Comparison of ENCODE assay signal across 1 cellular context in the genomic region with DNA sequence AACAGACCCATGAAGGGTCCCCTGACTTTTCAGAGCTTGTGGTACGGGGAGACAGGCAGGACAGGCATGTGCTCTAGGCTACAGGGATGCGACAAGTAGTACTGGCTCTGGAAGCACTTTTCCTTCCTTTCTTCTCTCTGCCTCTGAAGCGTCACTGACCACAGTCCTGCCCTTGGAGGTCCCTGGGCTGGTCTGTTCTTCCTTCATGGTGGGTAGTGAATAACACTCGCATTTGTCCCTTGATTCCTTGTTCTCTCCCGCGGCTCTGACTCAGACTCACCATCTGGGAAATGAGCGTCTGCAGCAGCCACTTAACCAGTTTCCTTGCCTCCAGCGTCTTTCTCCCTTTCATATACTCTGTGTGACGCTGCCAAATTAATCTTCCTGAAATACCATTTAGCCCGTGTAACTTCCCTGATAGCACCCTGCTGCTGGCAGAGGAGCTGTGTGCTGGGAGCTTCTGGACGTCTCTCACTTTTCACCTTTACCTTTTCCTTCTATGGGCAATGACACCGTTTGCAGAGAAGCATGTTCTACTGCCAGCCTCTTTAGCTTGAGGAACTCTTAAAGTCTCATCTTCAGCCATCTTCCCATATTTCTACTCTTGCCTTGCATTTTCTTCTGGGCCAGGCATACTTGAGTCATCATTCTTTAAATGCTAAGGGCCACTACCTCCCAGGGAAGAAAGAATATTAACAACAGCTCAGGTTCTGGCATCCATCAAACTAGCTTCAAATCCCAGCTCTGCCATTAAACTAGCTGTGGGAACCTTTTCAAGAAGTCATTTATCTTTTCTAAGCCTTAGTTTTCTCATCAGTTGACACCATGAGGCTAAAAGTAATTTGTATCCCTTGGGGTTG.
TF ChIP-seq lines count a peak whose summit lies in the region.

No MANE protein-coding gene starts in this region.

TF ChIP-seq in HEK293, 187 proteins besides CTCF, POLR2A, EP300 and RAD21 (continued from another document and continues in another):
- TF ChIP-seq, protein P1, sequence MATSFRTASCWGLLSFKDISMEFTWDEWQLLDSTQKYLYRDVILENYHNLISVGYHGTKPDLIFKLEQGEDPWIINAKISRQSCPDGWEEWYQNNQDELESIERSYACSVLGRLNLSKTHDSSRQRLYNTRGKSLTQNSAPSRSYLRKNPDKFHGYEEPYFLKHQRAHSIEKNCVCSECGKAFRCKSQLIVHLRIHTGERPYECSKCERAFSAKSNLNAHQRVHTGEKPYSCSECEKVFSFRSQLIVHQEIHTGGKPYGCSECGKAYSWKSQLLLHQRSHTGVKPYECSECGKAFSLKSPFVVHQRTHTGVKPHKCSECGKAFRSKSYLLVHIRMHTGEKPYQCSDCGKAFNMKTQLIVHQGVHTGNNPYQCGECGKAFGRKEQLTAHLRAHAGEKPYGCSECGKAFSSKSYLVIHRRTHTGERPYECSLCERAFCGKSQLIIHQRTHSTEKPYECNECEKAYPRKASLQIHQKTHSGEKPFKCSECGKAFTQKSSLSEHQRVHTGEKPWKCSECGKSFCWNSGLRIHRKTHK (tag by site-specific recombination; IDR thresholded peaks at IDR 0.05): no peak
- TF ChIP-seq, protein P2, sequence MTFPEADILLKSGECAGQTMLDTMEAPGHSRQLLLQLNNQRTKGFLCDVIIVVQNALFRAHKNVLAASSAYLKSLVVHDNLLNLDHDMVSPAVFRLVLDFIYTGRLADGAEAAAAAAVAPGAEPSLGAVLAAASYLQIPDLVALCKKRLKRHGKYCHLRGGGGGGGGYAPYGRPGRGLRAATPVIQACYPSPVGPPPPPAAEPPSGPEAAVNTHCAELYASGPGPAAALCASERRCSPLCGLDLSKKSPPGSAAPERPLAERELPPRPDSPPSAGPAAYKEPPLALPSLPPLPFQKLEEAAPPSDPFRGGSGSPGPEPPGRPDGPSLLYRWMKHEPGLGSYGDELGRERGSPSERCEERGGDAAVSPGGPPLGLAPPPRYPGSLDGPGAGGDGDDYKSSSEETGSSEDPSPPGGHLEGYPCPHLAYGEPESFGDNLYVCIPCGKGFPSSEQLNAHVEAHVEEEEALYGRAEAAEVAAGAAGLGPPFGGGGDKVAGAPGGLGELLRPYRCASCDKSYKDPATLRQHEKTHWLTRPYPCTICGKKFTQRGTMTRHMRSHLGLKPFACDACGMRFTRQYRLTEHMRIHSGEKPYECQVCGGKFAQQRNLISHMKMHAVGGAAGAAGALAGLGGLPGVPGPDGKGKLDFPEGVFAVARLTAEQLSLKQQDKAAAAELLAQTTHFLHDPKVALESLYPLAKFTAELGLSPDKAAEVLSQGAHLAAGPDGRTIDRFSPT (tag by site-specific recombination; IDR thresholded peaks at IDR 0.05): no peak
- TF ChIP-seq ZFP37 (tag by site-specific recombination; IDR thresholded peaks at IDR 0.05) (peak; percentile 40; the same call in 1 of the 2 replicates), ZNF585B (tag by site-specific recombination; IDR thresholded peaks at IDR 0.05) (no peak), ZNF174 (tag by site-specific recombination; IDR thresholded peaks at IDR 0.05) (no peak), PRDM1 (tag by site-specific recombination; IDR thresholded peaks at IDR 0.05) (peak; percentile 76), BCL11B (tag by site-specific recombination; IDR thresholded peaks at IDR 0.05; ENCODE audit: low read depth) (no peak), HOXD13 (CRISPR knock-in tag; IDR thresholded peaks at IDR 0.05; ENCODE audit: borderline replicate concordance) (no peak), ZBTB1 (tag by site-specific recombination; IDR thresholded peaks at IDR 0.05) (no peak), BCL11A (tag by site-specific recombination; IDR thresholded peaks at IDR 0.05; ENCODE audit: low read depth) (no peak), FEZF1 (tag by site-specific recombination; IDR thresholded peaks at IDR 0.05) (peak; percentile 88), ZNF274 (IDR thresholded peaks at IDR 0.05; ENCODE audit: low read length) (no peak), ZNF274 (tag by site-specific recombination; IDR thresholded peaks at IDR 0.05; ENCODE audit: borderline replicate concordance) (no peak), IKZF3 (tag by site-specific recombination; IDR thresholded peaks at IDR 0.05) (no peak), SP7 (tag by site-specific recombination; IDR thresholded peaks at IDR 0.05) (no peak), ZNF501 (tag by site-specific recombination; IDR thresholded peaks at IDR 0.05) (no peak), ZNF302 (tag by site-specific recombination; IDR thresholded peaks at IDR 0.05; ENCODE audit: low read depth) (no peak), SCRT1 (tag by site-specific recombination; IDR thresholded peaks at IDR 0.05; ENCODE audit: borderline replicate concordance) (peak; percentile 60; the same call in 1 of the 2 replicates), ZNF629 (tag by site-specific recombination; IDR thresholded peaks at IDR 0.05) (0 out of 2 replicates have a peak, but pooled peaks have one; percentile 29), ZNF266 (tag by site-specific recombination; IDR thresholded peaks at IDR 0.05; ENCODE audit: low read depth) (no peak), ZNF23 (tag by site-specific recombination; IDR thresholded peaks at IDR 0.05; ENCODE audit: borderline replicate concordance) (no peak), ZNF600 (tag by site-specific recombination; IDR thresholded peaks at IDR 0.05) (peak; percentile 36; the same call in 1 of the 2 replicates), ZNF391 (tag by site-specific recombination; IDR thresholded peaks at IDR 0.05; ENCODE audit: borderline replicate concordance, low read depth) (no peak), ZNF544 (tag by site-specific recombination; IDR thresholded peaks at IDR 0.05) (no peak), ZSCAN23 (tag by site-specific recombination; IDR thresholded peaks at IDR 0.05) (no peak), ZFP41 (tag by site-specific recombination; IDR thresholded peaks at IDR 0.05; ENCODE audit: borderline replicate concordance) (no peak), ZNF19 (tag by site-specific recombination; IDR thresholded peaks at IDR 0.05; ENCODE audit: low read depth) (no peak), ZBTB7A (tag by site-specific recombination; IDR thresholded peaks at IDR 0.05; ENCODE audit: low read depth) (no peak), GFI1B (tag by site-specific recombination; IDR thresholded peaks at IDR 0.05) (no peak)
- TF ChIP-seq, protein P3, sequence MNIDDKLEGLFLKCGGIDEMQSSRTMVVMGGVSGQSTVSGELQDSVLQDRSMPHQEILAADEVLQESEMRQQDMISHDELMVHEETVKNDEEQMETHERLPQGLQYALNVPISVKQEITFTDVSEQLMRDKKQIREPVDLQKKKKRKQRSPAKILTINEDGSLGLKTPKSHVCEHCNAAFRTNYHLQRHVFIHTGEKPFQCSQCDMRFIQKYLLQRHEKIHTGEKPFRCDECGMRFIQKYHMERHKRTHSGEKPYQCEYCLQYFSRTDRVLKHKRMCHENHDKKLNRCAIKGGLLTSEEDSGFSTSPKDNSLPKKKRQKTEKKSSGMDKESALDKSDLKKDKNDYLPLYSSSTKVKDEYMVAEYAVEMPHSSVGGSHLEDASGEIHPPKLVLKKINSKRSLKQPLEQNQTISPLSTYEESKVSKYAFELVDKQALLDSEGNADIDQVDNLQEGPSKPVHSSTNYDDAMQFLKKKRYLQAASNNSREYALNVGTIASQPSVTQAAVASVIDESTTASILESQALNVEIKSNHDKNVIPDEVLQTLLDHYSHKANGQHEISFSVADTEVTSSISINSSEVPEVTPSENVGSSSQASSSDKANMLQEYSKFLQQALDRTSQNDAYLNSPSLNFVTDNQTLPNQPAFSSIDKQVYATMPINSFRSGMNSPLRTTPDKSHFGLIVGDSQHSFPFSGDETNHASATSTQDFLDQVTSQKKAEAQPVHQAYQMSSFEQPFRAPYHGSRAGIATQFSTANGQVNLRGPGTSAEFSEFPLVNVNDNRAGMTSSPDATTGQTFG (tag by site-specific recombination; IDR thresholded peaks at IDR 0.05; ENCODE audit: borderline replicate concordance): no peak
- TF ChIP-seq, protein P4, sequence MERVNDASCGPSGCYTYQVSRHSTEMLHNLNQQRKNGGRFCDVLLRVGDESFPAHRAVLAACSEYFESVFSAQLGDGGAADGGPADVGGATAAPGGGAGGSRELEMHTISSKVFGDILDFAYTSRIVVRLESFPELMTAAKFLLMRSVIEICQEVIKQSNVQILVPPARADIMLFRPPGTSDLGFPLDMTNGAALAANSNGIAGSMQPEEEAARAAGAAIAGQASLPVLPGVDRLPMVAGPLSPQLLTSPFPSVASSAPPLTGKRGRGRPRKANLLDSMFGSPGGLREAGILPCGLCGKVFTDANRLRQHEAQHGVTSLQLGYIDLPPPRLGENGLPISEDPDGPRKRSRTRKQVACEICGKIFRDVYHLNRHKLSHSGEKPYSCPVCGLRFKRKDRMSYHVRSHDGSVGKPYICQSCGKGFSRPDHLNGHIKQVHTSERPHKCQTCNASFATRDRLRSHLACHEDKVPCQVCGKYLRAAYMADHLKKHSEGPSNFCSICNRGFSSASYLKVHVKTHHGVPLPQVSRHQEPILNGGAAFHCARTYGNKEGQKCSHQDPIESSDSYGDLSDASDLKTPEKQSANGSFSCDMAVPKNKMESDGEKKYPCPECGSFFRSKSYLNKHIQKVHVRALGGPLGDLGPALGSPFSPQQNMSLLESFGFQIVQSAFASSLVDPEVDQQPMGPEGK (tag by site-specific recombination; IDR thresholded peaks at IDR 0.05): no peak
- TF ChIP-seq, protein P5, sequence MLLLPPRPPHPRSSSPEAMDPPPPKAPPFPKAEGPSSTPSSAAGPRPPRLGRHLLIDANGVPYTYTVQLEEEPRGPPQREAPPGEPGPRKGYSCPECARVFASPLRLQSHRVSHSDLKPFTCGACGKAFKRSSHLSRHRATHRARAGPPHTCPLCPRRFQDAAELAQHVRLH (tag by site-specific recombination; IDR thresholded peaks at IDR 0.05): no peak
- TF ChIP-seq, protein P6, sequence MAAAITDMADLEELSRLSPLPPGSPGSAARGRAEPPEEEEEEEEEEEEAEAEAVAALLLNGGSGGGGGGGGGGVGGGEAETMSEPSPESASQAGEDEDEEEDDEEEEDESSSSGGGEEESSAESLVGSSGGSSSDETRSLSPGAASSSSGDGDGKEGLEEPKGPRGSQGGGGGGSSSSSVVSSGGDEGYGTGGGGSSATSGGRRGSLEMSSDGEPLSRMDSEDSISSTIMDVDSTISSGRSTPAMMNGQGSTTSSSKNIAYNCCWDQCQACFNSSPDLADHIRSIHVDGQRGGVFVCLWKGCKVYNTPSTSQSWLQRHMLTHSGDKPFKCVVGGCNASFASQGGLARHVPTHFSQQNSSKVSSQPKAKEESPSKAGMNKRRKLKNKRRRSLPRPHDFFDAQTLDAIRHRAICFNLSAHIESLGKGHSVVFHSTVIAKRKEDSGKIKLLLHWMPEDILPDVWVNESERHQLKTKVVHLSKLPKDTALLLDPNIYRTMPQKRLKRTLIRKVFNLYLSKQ (tag by site-specific recombination; IDR thresholded peaks at IDR 0.05; ENCODE audit: borderline replicate concordance): no peak
- TF ChIP-seq, protein P7, sequence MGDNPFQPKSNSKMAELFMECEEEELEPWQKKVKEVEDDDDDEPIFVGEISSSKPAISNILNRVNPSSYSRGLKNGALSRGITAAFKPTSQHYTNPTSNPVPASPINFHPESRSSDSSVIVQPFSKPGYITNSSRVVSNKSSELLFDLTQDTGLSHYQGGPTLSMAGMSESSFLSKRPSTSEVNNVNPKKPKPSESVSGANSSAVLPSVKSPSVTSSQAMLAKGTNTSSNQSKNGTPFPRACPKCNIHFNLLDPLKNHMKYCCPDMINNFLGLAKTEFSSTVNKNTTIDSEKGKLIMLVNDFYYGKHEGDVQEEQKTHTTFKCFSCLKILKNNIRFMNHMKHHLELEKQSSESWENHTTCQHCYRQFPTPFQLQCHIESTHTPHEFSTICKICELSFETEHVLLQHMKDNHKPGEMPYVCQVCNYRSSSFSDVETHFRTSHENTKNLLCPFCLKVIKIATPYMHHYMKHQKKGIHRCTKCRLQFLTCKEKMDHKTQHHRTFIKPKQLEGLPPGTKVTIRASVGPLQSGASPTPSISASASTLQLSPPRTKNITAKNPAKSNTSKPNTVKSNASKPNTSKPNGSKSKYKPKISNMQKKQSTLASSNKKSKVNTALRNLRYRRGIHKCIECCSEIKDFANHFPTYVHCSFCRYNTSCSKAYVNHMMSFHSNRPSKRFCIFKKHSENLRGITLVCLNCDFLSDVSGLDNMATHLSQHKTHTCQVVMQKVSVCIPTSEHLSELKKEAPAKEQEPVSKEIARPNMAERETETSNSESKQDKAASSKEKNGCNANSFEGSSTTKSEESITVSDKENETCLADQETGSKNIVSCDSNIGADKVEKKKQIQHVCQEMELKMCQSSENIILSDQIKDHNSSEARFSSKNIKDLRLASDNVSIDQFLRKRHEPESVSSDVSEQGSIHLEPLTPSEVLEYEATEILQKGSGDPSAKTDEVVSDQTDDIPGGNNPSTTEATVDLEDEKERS (tag by site-specific recombination; IDR thresholded peaks at IDR 0.05): no peak
- TF ChIP-seq, protein P8, sequence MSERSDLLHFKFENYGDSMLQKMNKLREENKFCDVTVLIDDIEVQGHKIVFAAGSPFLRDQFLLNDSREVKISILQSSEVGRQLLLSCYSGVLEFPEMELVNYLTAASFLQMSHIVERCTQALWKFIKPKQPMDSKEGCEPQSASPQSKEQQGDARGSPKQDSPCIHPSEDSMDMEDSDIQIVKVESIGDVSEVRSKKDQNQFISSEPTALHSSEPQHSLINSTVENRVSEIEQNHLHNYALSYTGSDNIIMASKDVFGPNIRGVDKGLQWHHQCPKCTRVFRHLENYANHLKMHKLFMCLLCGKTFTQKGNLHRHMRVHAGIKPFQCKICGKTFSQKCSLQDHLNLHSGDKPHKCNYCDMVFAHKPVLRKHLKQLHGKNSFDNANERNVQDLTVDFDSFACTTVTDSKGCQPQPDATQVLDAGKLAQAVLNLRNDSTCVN (tag by site-specific recombination; optimal IDR thresholded peaks at IDR 0.05): no peak
- TF ChIP-seq, protein P9, sequence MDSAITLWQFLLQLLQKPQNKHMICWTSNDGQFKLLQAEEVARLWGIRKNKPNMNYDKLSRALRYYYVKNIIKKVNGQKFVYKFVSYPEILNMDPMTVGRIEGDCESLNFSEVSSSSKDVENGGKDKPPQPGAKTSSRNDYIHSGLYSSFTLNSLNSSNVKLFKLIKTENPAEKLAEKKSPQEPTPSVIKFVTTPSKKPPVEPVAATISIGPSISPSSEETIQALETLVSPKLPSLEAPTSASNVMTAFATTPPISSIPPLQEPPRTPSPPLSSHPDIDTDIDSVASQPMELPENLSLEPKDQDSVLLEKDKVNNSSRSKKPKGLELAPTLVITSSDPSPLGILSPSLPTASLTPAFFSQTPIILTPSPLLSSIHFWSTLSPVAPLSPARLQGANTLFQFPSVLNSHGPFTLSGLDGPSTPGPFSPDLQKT (IDR thresholded peaks at IDR 0.05; ENCODE audit: borderline replicate concordance, low read depth, low read length): no peak
- TF ChIP-seq, protein P10, sequence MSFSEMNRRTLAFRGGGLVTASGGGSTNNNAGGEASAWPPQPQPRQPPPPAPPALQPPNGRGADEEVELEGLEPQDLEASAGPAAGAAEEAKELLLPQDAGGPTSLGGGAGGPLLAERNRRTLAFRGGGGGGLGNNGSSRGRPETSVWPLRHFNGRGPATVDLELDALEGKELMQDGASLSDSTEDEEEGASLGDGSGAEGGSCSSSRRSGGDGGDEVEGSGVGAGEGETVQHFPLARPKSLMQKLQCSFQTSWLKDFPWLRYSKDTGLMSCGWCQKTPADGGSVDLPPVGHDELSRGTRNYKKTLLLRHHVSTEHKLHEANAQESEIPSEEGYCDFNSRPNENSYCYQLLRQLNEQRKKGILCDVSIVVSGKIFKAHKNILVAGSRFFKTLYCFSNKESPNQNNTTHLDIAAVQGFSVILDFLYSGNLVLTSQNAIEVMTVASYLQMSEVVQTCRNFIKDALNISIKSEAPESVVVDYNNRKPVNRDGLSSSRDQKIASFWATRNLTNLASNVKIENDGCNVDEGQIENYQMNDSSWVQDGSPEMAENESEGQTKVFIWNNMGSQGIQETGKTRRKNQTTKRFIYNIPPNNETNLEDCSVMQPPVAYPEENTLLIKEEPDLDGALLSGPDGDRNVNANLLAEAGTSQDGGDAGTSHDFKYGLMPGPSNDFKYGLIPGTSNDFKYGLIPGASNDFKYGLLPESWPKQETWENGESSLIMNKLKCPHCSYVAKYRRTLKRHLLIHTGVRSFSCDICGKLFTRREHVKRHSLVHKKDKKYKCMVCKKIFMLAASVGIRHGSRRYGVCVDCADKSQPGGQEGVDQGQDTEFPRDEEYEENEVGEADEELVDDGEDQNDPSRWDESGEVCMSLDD (tag by site-specific recombination; IDR thresholded peaks at IDR 0.05): no peak
